In the genomic region with DNA sequence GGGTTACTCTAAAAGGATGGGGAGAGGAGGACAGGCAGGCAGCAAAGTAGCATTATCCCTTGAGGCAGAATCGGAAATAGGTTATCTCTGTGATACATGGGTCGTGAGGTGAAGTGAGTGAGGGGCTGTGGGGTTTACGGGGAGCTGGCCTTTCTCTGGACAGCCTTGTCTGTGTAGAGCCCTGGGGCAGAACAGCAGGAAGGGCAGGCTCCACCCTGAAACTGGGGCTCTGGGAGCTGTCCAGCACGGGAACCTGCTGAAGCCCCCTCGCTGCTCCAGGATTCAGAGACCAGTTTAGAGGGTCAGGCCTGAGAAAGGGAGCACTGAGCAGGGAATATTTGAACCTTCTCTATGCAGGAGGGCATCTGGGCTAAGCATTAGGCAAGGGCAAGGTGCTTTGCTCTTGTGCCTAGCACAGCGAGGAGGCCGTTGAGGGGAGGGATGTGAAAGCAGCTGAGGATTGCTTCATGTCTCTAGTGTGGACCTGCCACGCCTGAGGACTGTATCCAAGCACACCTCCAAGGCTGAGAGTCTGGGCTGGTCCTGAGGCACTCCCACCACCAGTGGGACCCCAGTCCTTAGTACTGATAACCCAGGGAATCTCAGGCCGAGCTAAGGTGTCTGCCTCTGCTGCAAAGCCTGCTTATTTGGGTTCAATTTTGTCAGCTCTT, we compare ENCODE assay signal across 1 cellular context.
TF ChIP-seq lines count a peak whose summit lies in the region.

No MANE protein-coding gene starts in this region.

TF ChIP-seq in WTC11, 78 proteins besides CTCF, POLR2A, EP300 and RAD21 (continued from another document):
- TF ChIP-seq, protein P1, sequence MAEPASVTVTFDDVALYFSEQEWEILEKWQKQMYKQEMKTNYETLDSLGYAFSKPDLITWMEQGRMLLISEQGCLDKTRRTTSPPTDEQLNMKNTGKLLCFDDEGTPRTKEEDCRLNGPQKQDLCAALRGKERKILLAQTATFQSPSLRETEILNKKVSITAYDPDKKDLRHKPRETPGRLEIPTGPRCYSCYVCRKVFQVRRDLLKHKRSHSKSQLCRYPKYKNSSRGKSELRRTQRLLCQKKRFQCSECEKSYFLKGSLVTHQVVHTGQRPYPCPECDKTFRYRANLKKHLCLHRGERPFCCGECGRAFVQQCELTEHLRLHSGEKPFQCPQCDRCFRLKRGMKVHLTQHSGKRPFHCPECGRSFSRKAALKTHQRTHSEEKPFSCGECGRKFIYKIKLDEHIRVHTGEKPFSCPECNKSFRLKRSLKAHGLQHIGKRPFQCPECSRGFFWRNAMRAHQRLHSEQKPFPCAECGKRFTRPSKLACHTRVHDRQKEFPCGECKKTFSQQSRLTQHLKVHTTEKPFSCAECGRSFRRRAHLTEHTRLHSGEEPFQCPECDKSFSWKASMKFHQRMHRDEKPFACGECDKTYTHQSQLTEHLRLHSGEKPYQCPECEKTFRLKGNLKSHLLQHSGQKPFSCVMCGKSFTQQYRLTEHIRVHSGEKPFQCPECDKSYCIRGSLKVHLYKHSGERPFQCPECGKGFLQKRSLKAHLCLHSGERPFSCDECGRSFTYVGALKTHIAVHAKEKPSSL (CRISPR knock-in tag; conservative IDR thresholded peaks at IDR 0.05) = no peak
- TF ChIP-seq, protein P2, sequence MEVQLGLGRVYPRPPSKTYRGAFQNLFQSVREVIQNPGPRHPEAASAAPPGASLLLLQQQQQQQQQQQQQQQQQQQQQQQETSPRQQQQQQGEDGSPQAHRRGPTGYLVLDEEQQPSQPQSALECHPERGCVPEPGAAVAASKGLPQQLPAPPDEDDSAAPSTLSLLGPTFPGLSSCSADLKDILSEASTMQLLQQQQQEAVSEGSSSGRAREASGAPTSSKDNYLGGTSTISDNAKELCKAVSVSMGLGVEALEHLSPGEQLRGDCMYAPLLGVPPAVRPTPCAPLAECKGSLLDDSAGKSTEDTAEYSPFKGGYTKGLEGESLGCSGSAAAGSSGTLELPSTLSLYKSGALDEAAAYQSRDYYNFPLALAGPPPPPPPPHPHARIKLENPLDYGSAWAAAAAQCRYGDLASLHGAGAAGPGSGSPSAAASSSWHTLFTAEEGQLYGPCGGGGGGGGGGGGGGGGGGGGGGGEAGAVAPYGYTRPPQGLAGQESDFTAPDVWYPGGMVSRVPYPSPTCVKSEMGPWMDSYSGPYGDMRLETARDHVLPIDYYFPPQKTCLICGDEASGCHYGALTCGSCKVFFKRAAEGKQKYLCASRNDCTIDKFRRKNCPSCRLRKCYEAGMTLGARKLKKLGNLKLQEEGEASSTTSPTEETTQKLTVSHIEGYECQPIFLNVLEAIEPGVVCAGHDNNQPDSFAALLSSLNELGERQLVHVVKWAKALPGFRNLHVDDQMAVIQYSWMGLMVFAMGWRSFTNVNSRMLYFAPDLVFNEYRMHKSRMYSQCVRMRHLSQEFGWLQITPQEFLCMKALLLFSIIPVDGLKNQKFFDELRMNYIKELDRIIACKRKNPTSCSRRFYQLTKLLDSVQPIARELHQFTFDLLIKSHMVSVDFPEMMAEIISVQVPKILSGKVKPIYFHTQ (CRISPR knock-in tag; IDR thresholded peaks at IDR 0.05) = no peak
- TF ChIP-seq ZNF263 (CRISPR knock-in tag; IDR thresholded peaks at IDR 0.05; ENCODE audit: low read depth) (no peak), ZNF671 (CRISPR knock-in tag; IDR thresholded peaks at IDR 0.05) (no peak), JUN (CRISPR knock-in tag; IDR thresholded peaks at IDR 0.05) (peak; percentile 85)
- TF ChIP-seq, protein P3, sequence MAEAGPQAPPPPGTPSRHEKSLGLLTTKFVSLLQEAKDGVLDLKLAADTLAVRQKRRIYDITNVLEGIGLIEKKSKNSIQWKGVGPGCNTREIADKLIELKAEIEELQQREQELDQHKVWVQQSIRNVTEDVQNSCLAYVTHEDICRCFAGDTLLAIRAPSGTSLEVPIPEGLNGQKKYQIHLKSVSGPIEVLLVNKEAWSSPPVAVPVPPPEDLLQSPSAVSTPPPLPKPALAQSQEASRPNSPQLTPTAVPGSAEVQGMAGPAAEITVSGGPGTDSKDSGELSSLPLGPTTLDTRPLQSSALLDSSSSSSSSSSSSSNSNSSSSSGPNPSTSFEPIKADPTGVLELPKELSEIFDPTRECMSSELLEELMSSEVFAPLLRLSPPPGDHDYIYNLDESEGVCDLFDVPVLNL (CRISPR knock-in tag; IDR thresholded peaks at IDR 0.05; ENCODE audit: borderline replicate concordance, low read depth) = no peak
- TF ChIP-seq, protein P4, sequence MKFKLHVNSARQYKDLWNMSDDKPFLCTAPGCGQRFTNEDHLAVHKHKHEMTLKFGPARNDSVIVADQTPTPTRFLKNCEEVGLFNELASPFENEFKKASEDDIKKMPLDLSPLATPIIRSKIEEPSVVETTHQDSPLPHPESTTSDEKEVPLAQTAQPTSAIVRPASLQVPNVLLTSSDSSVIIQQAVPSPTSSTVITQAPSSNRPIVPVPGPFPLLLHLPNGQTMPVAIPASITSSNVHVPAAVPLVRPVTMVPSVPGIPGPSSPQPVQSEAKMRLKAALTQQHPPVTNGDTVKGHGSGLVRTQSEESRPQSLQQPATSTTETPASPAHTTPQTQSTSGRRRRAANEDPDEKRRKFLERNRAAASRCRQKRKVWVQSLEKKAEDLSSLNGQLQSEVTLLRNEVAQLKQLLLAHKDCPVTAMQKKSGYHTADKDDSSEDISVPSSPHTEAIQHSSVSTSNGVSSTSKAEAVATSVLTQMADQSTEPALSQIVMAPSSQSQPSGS (CRISPR knock-in tag; IDR thresholded peaks at IDR 0.05; ENCODE audit: borderline replicate concordance, low read depth) = no peak
